Comparison of ENCODE assay signal across 9 cellular contexts in the genomic region with DNA sequence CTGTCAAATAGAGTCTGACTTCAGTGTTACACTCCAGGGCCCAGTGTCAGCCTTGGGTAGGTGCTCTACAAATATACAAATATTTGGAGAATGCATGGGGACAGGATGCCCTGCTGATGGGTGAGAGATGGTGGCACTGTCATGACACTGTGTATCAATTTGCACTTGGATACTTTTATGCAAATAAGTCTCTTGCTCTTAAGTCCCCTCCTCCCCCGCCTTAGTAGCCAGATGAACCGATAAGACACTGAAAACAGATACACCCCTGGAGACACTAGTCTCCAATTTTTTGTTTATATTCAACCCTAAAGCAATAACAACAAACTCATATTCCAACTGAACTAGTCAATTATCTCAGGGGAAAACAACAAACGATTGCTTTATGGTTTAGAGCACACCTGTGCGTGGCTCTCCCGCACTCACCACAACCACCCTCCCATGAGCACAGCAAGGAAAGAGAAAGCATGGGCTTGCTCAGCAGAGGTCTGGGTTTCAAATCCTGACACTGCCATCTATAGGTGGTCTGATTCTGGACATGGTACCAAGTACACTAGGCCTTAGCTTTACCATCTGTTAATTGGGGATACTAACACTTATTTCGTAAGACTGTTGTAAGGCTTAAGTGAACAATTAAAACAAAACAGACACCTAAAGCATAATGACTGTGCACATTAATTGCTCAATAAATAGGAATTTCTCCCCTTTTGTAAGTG. TPM values are rescaled to one million over a fixed set of nuclear protein-coding genes. Genes with fewer than 3 reads are reported as not detected.
A peak's percentile ranks its signal among the peaks of the same experiment; 100 is the strongest.
DNase-seq lines count a peak whose midpoint lies in the region; ATAC-seq, FAIRE-seq and TF ChIP-seq lines count a peak whose summit lies in the region.
"Had no signal": no experiment of that assay in that cellular context is flagged by ENCODE, and none has a peak within 500 bp of the region (broad histone marks: within the 10 kb centered on the region; RNA-seq: fewer than 3 reads in every experiment).

No MANE protein-coding gene starts in this region.

- H3K9me3 Mint-ChIP-seq in activated CD4-positive, alpha-beta T cell treated with anti-CD3 and anti-CD28 coated beads, Interleukin-2, amount 10 ng/mL, durations not matched to agents 24 days and 14 days, result no peaks in the 10 kb centered on the region
- H3K9me3 Mint-ChIP-seq in stimulated activated naive B cell treated with anti-CD40 and anti-IgM and Interleukin-4, amounts not matched to agents 10 μg/mL and 1 μg/mL and 100 μg/mL, for 72 hours, result no peaks in the 10 kb centered on the region

- no peak for FAIRE-seq in D721Med (lab: Jason Lieb, UNC)
- FAIRE-seq: G401.6 had no signal

- peaks cover 36% of the 10 kb centered on the region for H3K4me1 Mint-ChIP-seq in activated CD4-positive, alpha-beta T cell treated with anti-CD3 and anti-CD28 coated beads, Interleukin-2, amount 10 ng/mL, durations not matched to agents 24 days and 14 days
- H3K4me1 Mint-ChIP-seq in stimulated activated naive B cell treated with anti-CD40 and anti-IgM and Interleukin-4, amounts not matched to agents 10 μg/mL and 1 μg/mL and 100 μg/mL, for 72 hours, result peaks cover 20 to 32% of the 10 kb centered on the region in 2 donors

- TF ChIP-seq CTCF in D721Med (IDR thresholded peaks at IDR 0.05; ENCODE audit: insufficient read depth, missing control alignments), result no peak

- peak overlapping the region; percentile 35 for H3K4me3 Mint-ChIP-seq in activated CD4-positive, alpha-beta T cell treated with anti-CD3 and anti-CD28 coated beads, Interleukin-2, amount 10 ng/mL, durations not matched to agents 24 days and 14 days
- H3K4me3 Mint-ChIP-seq in stimulated activated naive B cell treated with anti-CD40 and anti-IgM and Interleukin-4, amounts not matched to agents 10 μg/mL and 1 μg/mL and 100 μg/mL, for 72 hours, result peak overlapping the region in 1 of 2 donors; percentile 40

- peak; percentile 75 for ATAC-seq in HG03135 (IDR thresholded peaks at IDR 0.05; ENCODE audit: unreplicated experiment)
- ATAC-seq in stimulated activated naive B cell treated with anti-CD40 and anti-IgM and Interleukin-4, amounts not matched to agents 10 μg/mL and 1 μg/mL and 100 μg/mL, for 72 hours (replicated peaks), result peak; percentile 65 to 66
- no peak for ATAC-seq in GM19397 (IDR thresholded peaks at IDR 0.05; ENCODE audit: unreplicated experiment)

- DNase-seq in stimulated activated CD4-positive, alpha-beta T cell treated with anti-CD3 and anti-CD28 coated beads, Interleukin-1b, Interleukin-23, amount 100 ng/mL, for 48 hours, result peak; percentile 15
- DNase-seq in stimulated activated CD4-positive, alpha-beta T cell treated with anti-CD3 and anti-CD28 coated beads, Interleukin-4, amount 100 ng/mL, for 4 hours, result no peak
- DNase-seq in activated CD4-positive, alpha-beta T cell treated with anti-CD3 and anti-CD28 coated beads, Interleukin-2, amount 10 ng/mL, durations not matched to agents 24 days and 14 days, result peak; percentile 84
- no peak for DNase-seq in stimulated activated naive B cell treated with anti-CD40 and anti-IgM and Interleukin-4, amounts not matched to agents 10 μg/mL and 1 μg/mL and 100 μg/mL, for 72 hours
- DNase-seq in D721Med (ENCODE audit: insufficient read length, low spot score) (no peak), HUDEP-2 (lab: John Stamatoyannopoulos, UW; ENCODE audit: unreplicated experiment in 76 of 76) (no peak)

- intact Hi-C loops in activated CD4-positive, alpha-beta T cell treated with anti-CD3 and anti-CD28 coated beads, Interleukin-2, amount 10 ng/mL, durations not matched to agents 24 days and 14 days (cut with micrococcal nuclease), result loop anchor here (1.0 to 10.0 kb wide), 3 partner anchors 118 to 374 kb away; no protein-coding TSS in a partner anchor

- H3K36me3 Mint-ChIP-seq in activated CD4-positive, alpha-beta T cell treated with anti-CD3 and anti-CD28 coated beads, Interleukin-2, amount 10 ng/mL, durations not matched to agents 24 days and 14 days (ENCODE audit: low read depth), result no peaks in the 10 kb centered on the region
- no peaks in the 10 kb centered on the region for H3K36me3 Mint-ChIP-seq in stimulated activated naive B cell treated with anti-CD40 and anti-IgM and Interleukin-4, amounts not matched to agents 10 μg/mL and 1 μg/mL and 100 μg/mL, for 72 hours

- peak overlapping the region; percentile 81 for H3K27ac Mint-ChIP-seq in activated CD4-positive, alpha-beta T cell treated with anti-CD3 and anti-CD28 coated beads, Interleukin-2, amount 10 ng/mL, durations not matched to agents 24 days and 14 days
- no peak overlapping the region for H3K27ac Mint-ChIP-seq in stimulated activated naive B cell treated with anti-CD40 and anti-IgM and Interleukin-4, amounts not matched to agents 10 μg/mL and 1 μg/mL and 100 μg/mL, for 72 hours

- H3K27me3 Mint-ChIP-seq in activated CD4-positive, alpha-beta T cell treated with anti-CD3 and anti-CD28 coated beads, Interleukin-2, amount 10 ng/mL, durations not matched to agents 24 days and 14 days, result no peaks in the 10 kb centered on the region
- H3K27me3 Mint-ChIP-seq in stimulated activated naive B cell treated with anti-CD40 and anti-IgM and Interleukin-4, amounts not matched to agents 10 μg/mL and 1 μg/mL and 100 μg/mL, for 72 hours, result peaks cover 0 to 1% of the 10 kb centered on the region in 2 donors

RNA-seq across cellular contexts. Expression of a gene that starts 50.3 kb away (rescaled TPM):
- total RNA-seq in activated CD4-positive, alpha-beta T cell treated with anti-CD3 and anti-CD28 coated beads, Interleukin-2, amount 10 ng/mL, durations not matched to agents 24 days and 14 days, result 70.5 and 73.9 TPM in 2 replicates

Comparison
In these comparisons a context has a peak if more than half of its experiments do, and no peak if none do; other contexts are left out.
1. DNase-seq: peak in stimulated activated CD4-positive, alpha-beta T cell treated with anti-CD3 and anti-CD28 coated beads, Interleukin-1b, Interleukin-23, amount 100 ng/mL, for 48 hours (single experiment) and activated CD4-positive, alpha-beta T cell treated with anti-CD3 and anti-CD28 coated beads, Interleukin-2, amount 10 ng/mL, durations not matched to agents 24 days and 14 days (single experiment); none in stimulated activated CD4-positive, alpha-beta T cell treated with anti-CD3 and anti-CD28 coated beads, Interleukin-4, amount 100 ng/mL, for 4 hours (0 of 2), stimulated activated naive B cell treated with anti-CD40 and anti-IgM and Interleukin-4, amounts not matched to agents 10 μg/mL and 1 μg/mL and 100 μg/mL, for 72 hours (single experiment), D721Med (single experiment) and HUDEP-2 (0 of 76).